Comparison of ENCODE assay signal across 15 cellular contexts in the genomic region with DNA sequence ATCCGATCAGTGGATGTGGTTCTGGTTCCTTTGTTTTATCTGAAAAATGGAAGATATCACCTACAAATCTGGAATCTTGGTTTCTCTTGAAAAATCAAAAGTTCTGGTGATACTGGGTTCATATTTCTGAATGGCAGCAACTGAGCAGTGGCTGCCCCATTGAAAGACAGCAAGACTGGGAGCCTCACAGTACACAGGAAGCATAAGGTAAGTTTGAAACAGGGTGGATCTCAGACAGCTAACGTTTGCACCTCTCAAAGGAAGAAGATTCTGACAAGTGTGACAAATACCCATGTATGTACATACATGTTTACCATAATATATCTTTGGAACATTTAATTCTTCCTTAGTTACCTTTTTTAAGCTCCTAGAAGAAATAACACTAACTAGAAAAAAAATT. TPM values are rescaled to one million over a fixed set of nuclear protein-coding genes. Genes with fewer than 3 reads are reported as not detected.
A peak's percentile ranks its signal among the peaks of the same experiment; 100 is the strongest.
DNase-seq lines count a peak whose midpoint lies in the region; ATAC-seq and TF ChIP-seq lines count a peak whose summit lies in the region.
"Had no signal": no experiment of that assay in that cellular context is flagged by ENCODE, and none has a peak within 500 bp of the region (broad histone marks: within the 10 kb centered on the region; RNA-seq: fewer than 3 reads in every experiment).

TSS of gene SAMD3 (minus strand) at position 177 of the 400 bp plus-strand sequence. CDS start 7,678 bp downstream, outside the sequence.

- H3K4me1 ChIP-seq in CD4-positive, alpha-beta memory T cell (ENCODE audit: insufficient read depth, low read length): peaks cover 46% of the 10 kb centered on the region

- intact Hi-C loops in CD4-positive, alpha-beta memory T cell (cut with micrococcal nuclease): loop anchor here (1.0 to 2.0 kb wide), 3 partner anchors 7 to 90 kb away; no protein-coding TSS in a partner anchor

- H3K4me1 Mint-ChIP-seq in CD4-positive, alpha-beta memory T cell: peaks cover 34 to 60% (median 47%) of the 10 kb centered on the region in 4 donors
- H3K4me1 Mint-ChIP-seq in IgD-negative memory B cell (peaks cover 7 to 22% (median 18%) of the 10 kb centered on the region in 3 donors), type B pancreatic cell (ENCODE audit: unreplicated experiment) (no peaks in the 10 kb centered on the region)
- H3K4me1 Mint-ChIP-seq in activated naive CD8-positive, alpha-beta T cell (ENCODE audit: low read depth): peaks cover 41% of the 10 kb centered on the region
- H3K4me1 Mint-ChIP-seq in naive thymus-derived CD8-positive, alpha-beta T cell: peaks cover 10 to 47% (median 25%) of the 10 kb centered on the region in 4 donors

- H3K27me3 Mint-ChIP-seq in CD4-positive, alpha-beta memory T cell: no peaks in the 10 kb centered on the region
- H3K27me3 Mint-ChIP-seq in IgD-negative memory B cell (peaks cover 3% of the 10 kb centered on the region), type B pancreatic cell (no peaks in the 10 kb centered on the region)
- H3K27me3 Mint-ChIP-seq in activated naive CD8-positive, alpha-beta T cell: no peaks in the 10 kb centered on the region
- no peaks in the 10 kb centered on the region for H3K27me3 Mint-ChIP-seq in naive thymus-derived CD8-positive, alpha-beta T cell

- peak within 1 kb of the TSS; percentile 83 to 96 (median 92) for H3K27ac Mint-ChIP-seq in CD4-positive, alpha-beta memory T cell
- peak within 1 kb of the TSS; percentile 6 to 87 (median 86) for H3K27ac Mint-ChIP-seq in IgD-negative memory B cell
- H3K27ac Mint-ChIP-seq in activated naive CD8-positive, alpha-beta T cell: peak within 1 kb of the TSS; percentile 66
- peak within 1 kb of the TSS; percentile 89 to 95 (median 94) for H3K27ac Mint-ChIP-seq in naive thymus-derived CD8-positive, alpha-beta T cell
- H3K27ac Mint-ChIP-seq in type B pancreatic cell: no peak within 1 kb of the TSS

- peak in 3 of 5 donors; percentile 33 to 39 (median 37) for DNase-seq in CD4-positive, alpha-beta memory T cell
- peak in 4 of 10 donors; percentile 8 to 30 (median 26) for DNase-seq in naive thymus-derived CD8-positive, alpha-beta T cell
- DNase-seq in NOMO-1 treated with dmso at 0.1 percent for 144 hours (lab: John Stamatoyannopoulos, UW; ENCODE audit: unreplicated experiment) (no peak), type B pancreatic cell (ENCODE audit: extremely low spot score, unreplicated experiment) (no peak)
- DNase-seq: amniotic stem cell, caudate nucleus, DMS53, hippocampal formation, midbrain, NCI-H2081, NCI-H524 had no signal

- peaks cover 10 to 16% of the 10 kb centered on the region in 2 donors for H3K36me3 Mint-ChIP-seq in CD4-positive, alpha-beta memory T cell
- peaks cover 4% of the 10 kb centered on the region for H3K36me3 Mint-ChIP-seq in IgD-negative memory B cell
- H3K36me3 Mint-ChIP-seq in activated naive CD8-positive, alpha-beta T cell: peaks cover 9% of the 10 kb centered on the region
- peaks cover 0 to 2% (median 0%) of the 10 kb centered on the region in 3 donors for H3K36me3 Mint-ChIP-seq in naive thymus-derived CD8-positive, alpha-beta T cell
- no peaks in the 10 kb centered on the region for H3K36me3 Mint-ChIP-seq in type B pancreatic cell

- no peaks in the 10 kb centered on the region for H3K36me3 ChIP-seq in CD4-positive, alpha-beta memory T cell (ENCODE audit: insufficient read depth, low read length)

- peak within 1 kb of the TSS in 1 of 2 donors; percentile 38 for H3K4me3 ChIP-seq in CD4-positive, alpha-beta memory T cell (ENCODE audit: low read length in 2 of 2)

- H3K27me3 ChIP-seq in CD4-positive, alpha-beta memory T cell (ENCODE audit: insufficient read depth, low read length): no peaks in the 10 kb centered on the region

- peak; percentile 65 to 73 for ATAC-seq in naive thymus-derived CD8-positive, alpha-beta T cell
- ATAC-seq in GM21381 (IDR thresholded peaks at IDR 0.05; ENCODE audit: unreplicated experiment): no peak
- ATAC-seq: sciatic nerve had no signal

- peak within 1 kb of the TSS; percentile 47 for H3K27ac ChIP-seq in CD4-positive, alpha-beta memory T cell (ENCODE audit: low read depth, low read length)

- H3K9me3 ChIP-seq in CD4-positive, alpha-beta memory T cell (ENCODE audit: control insufficient read depth in 1 of 2, low read length in 2 of 2): peaks cover 0 to 3% of the 10 kb centered on the region in 2 donors

- no peak for TF ChIP-seq CTCF in type B pancreatic cell (conservative IDR thresholded peaks at IDR 0.05)

- POLR2A ChIA-PET in CD4-positive, alpha-beta memory T cell (lab: Charles Lee; ENCODE audit: partially characterized antibody): interaction anchor here (1.0 to 3.4 kb wide), 16 partner anchors 9 to 203 kb away, joined by 3 to 44 read pairs (median 3); no protein-coding TSS in a partner anchor
- POLR2A ChIA-PET in naive thymus-derived CD8-positive, alpha-beta T cell (lab: Charles Lee): interaction anchor here (0.6 to 2.0 kb wide), 11 partner anchors 8 to 217 kb away, joined by 3 to 8 read pairs (median 4); no protein-coding TSS in a partner anchor

- CTCF ChIA-PET in CD4-positive, alpha-beta memory T cell (lab: Charles Lee; ENCODE audit: partially characterized antibody): interaction anchor here (0.6 to 5.0 kb wide), 27 partner anchors 10 to 497 kb away, joined by 3 to 55 read pairs (median 5); no protein-coding TSS in a partner anchor

- H3K4me3 Mint-ChIP-seq in CD4-positive, alpha-beta memory T cell: peak within 1 kb of the TSS; percentile 84 to 93 (median 90)
- H3K4me3 Mint-ChIP-seq in IgD-negative memory B cell (peak within 1 kb of the TSS; percentile 36 to 90 (median 72)), type B pancreatic cell (no peak within 1 kb of the TSS)
- H3K4me3 Mint-ChIP-seq in activated naive CD8-positive, alpha-beta T cell: peak within 1 kb of the TSS; percentile 24
- peak within 1 kb of the TSS; percentile 60 to 87 (median 74) for H3K4me3 Mint-ChIP-seq in naive thymus-derived CD8-positive, alpha-beta T cell

- H3K9me3 Mint-ChIP-seq in CD4-positive, alpha-beta memory T cell: peaks cover 2 to 14% (median 6%) of the 10 kb centered on the region in 8 donors
- H3K9me3 Mint-ChIP-seq in IgD-negative memory B cell: no peaks in the 10 kb centered on the region
- H3K9me3 Mint-ChIP-seq in activated naive CD8-positive, alpha-beta T cell (ENCODE audit: low read depth): peaks cover 4% of the 10 kb centered on the region
- peaks cover 0 to 11% (median 2%) of the 10 kb centered on the region in 9 donors for H3K9me3 Mint-ChIP-seq in naive thymus-derived CD8-positive, alpha-beta T cell
- H3K9me3 Mint-ChIP-seq in type B pancreatic cell: no peaks in the 10 kb centered on the region

RNA-seq across cellular contexts. Expression of gene SAMD3, which starts in this region (rescaled TPM):
- 10 to 100 TPM; 24.1 to 29.7 TPM for total RNA-seq in CD4-positive, alpha-beta memory T cell
- polyA plus RNA-seq in CD4-positive, alpha-beta memory T cell: 10 to 100 TPM; 55.1 to 69.2 TPM
- 7.1 TPM for polyA plus RNA-seq in IgD-negative memory B cell
- total RNA-seq in naive thymus-derived CD8-positive, alpha-beta T cell: 10 to 100 TPM; 28.7 to 34.1 TPM
- polyA plus RNA-seq in naive thymus-derived CD8-positive, alpha-beta T cell: 10 to 100 TPM; 19.2 to 91.4 (median 71.1) TPM
- total RNA-seq in type B pancreatic cell (ENCODE audit: low replicate concordance): 2.4 and 3.3 TPM in 2 replicates

Comparison
In these comparisons a context has a peak if more than half of its experiments do, and no peak if none do; other contexts are left out.
1. DNase-seq: peak in CD4-positive, alpha-beta memory T cell (3 of 5); none in NOMO-1 treated with dmso at 0.1 percent for 144 hours (single experiment) and type B pancreatic cell (single experiment).